26 cellular contexts compared by ENCODE assay signal in genomic region chr7:104836976-104837375, GRCh38.
"Had no signal": no experiment of that assay in that cellular context is flagged by ENCODE, and none has a peak within 500 bp of the region (broad histone marks: within the 10 kb centered on the region; RNA-seq: fewer than 3 reads in every experiment).

No MANE protein-coding gene starts in this region.

- H3K27ac ChIP-seq: coronary artery, esophagus muscularis mucosa, neural progenitor cell, parathyroid adenoma, prostate gland, right atrium auricular region, sigmoid colon, stomach, thyroid gland had no signal

- ATAC-seq: naive thymus-derived CD4-positive, alpha-beta T cell; stimulated activated effector memory CD8-positive, alpha-beta T cell treated with anti-CD3 and anti-CD28 coated beads, Interleukin-12 subunit alpha, Interleukin-12 subunit beta, amount 100 ng/mL, for 72 hours had no signal

- H3K36me3 ChIP-seq: esophagus muscularis mucosa, neural progenitor cell, prostate gland, right atrium auricular region, sigmoid colon, stomach, thyroid gland had no signal

- H3K27me3 ChIP-seq: neural progenitor cell, right atrium auricular region, sigmoid colon, thyroid gland had no signal

- H3K4me3 ChIP-seq: coronary artery, esophagus muscularis mucosa, lung, neural progenitor cell, prostate gland, right atrium auricular region, sigmoid colon, stomach, thyroid gland had no signal

- H3K4me3 Mint-ChIP-seq: central memory CD8-positive, alpha-beta T cell; immature natural killer cell; mesothelial cell of epicardium; naive thymus-derived CD4-positive, alpha-beta T cell; nephron; neural progenitor cell; stimulated activated effector memory CD8-positive, alpha-beta T cell treated with anti-CD3 and anti-CD28 coated beads, Interleukin-12 subunit alpha, Interleukin-12 subunit beta, amount 100 ng/mL, for 72 hours had no signal

- H3K36me3 Mint-ChIP-seq: immature natural killer cell; mesothelial cell of epicardium; naive thymus-derived CD4-positive, alpha-beta T cell; neural progenitor cell; stimulated activated effector memory CD8-positive, alpha-beta T cell treated with anti-CD3 and anti-CD28 coated beads, Interleukin-12 subunit alpha, Interleukin-12 subunit beta, amount 100 ng/mL, for 72 hours had no signal

- H3K9me3 ChIP-seq: esophagus muscularis mucosa, prostate gland, right atrium auricular region, sigmoid colon, stomach, thyroid gland had no signal

- DNase-seq: dermis blood vessel endothelial cell; effector memory CD4-positive, alpha-beta T cell; foreskin melanocyte; glutamatergic neuron; hypothalamus; immature natural killer cell; mesenchymal stem cell; naive thymus-derived CD4-positive, alpha-beta T cell; sigmoid colon; stimulated activated CD4-positive, alpha-beta T cell treated with anti-CD3 and anti-CD28 coated beads, Interleukin-2, amount 100 ng/mL, for 24 hours; stimulated activated CD4-positive, alpha-beta T cell treated with anti-CD3 and anti-CD28 coated beads, Interleukin-4, amount 100 ng/mL, for 24 hours; stimulated activated naive CD4-positive, alpha-beta T cell treated with Interleukin-2 at 50 U/mL for 16 hours; stomach; thyroid gland; trophoblast cell had no signal

- H3K9me3 Mint-ChIP-seq: central memory CD8-positive, alpha-beta T cell; immature natural killer cell; mesothelial cell of epicardium; naive thymus-derived CD4-positive, alpha-beta T cell; nephron; neural progenitor cell; stimulated activated effector memory CD8-positive, alpha-beta T cell treated with anti-CD3 and anti-CD28 coated beads, Interleukin-12 subunit alpha, Interleukin-12 subunit beta, amount 100 ng/mL, for 72 hours had no signal

- H3K27ac Mint-ChIP-seq: immature natural killer cell; mesothelial cell of epicardium; naive thymus-derived CD4-positive, alpha-beta T cell; nephron; neural progenitor cell; stimulated activated effector memory CD8-positive, alpha-beta T cell treated with anti-CD3 and anti-CD28 coated beads, Interleukin-12 subunit alpha, Interleukin-12 subunit beta, amount 100 ng/mL, for 72 hours had no signal

- H3K4me1 ChIP-seq: esophagus muscularis mucosa, neural progenitor cell, parathyroid adenoma, prostate gland, right atrium auricular region, thyroid gland had no signal

- H3K4me1 Mint-ChIP-seq: central memory CD8-positive, alpha-beta T cell; immature natural killer cell; naive thymus-derived CD4-positive, alpha-beta T cell; stimulated activated effector memory CD8-positive, alpha-beta T cell treated with anti-CD3 and anti-CD28 coated beads, Interleukin-12 subunit alpha, Interleukin-12 subunit beta, amount 100 ng/mL, for 72 hours had no signal
